Comparison of ENCODE assay signal across 13 cellular contexts in the genomic region with DNA sequence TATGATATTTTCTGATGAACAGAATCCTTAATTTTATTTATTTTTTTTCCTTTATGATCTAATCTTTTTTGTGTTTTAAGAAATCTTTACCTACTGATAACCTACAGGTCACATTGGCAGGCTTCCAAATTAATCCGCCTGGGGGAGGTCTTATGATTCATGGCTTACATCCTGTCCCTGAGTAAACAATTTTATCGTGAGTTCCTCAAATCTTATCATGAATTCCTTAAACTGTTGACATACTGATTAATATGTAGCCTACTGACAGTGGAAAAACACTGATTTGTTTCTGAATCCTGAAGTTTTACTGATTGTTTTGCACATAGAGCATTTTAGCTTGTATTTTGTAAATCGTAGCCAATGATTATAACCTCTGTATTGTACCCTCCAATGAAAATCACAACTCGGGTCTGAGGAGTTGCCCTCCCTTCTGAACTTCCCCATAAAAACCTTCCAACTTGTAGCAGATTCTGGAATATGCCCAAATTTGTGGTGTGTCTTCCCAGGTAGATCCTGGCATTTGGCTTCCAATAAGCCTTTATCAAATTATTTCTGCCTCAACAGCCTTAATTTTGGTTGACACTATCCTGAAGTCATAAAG.
DNase-seq lines count a peak whose midpoint lies in the region; ATAC-seq and TF ChIP-seq lines count a peak whose summit lies in the region.
"Had no signal": no experiment of that assay in that cellular context is flagged by ENCODE, and none has a peak within 500 bp of the region (broad histone marks: within the 10 kb centered on the region; RNA-seq: fewer than 3 reads in every experiment).

No MANE protein-coding gene starts in this region.

- H3K36me3 Mint-ChIP-seq in osteocyte (ENCODE audit: unreplicated experiment), result peaks cover 34% of the 10 kb centered on the region

- DNase-seq in HT1080 (ENCODE audit: low read depth) (peak; percentile 30), body of pancreas (peak; percentile 34 to 48 (median 42)), left lung (no peak), SJCRH30 (no peak), medulla oblongata (ENCODE audit: extremely low spot score) (no peak), osteocyte (ENCODE audit: extremely low spot score, unreplicated experiment) (no peak)
- no peak for DNase-seq in activated naive CD4-positive, alpha-beta T cell treated with anti-CD3 and anti-CD28 coated beads, Interleukin-2, amount 50 U/mL, for 16 hours
- DNase-seq: activated CD4-positive, alpha-beta memory T cell treated with anti-CD3 and anti-CD28 coated beads, Interleukin-2, amount 10 ng/mL, durations not matched to agents 7 days and 5 days; BE2C; NCI-H2029 treated with DMSO at 0.1 percent for 48 hours had no signal

- TF ChIP-seq CTCF in body of pancreas (IDR thresholded peaks at IDR 0.05) (no peak), left lung (IDR thresholded peaks at IDR 0.05) (no peak), osteocyte (IDR thresholded peaks at IDR 0.05) (no peak)

- H3K36me3 ChIP-seq in ACC112 (ENCODE audit: insufficient read depth, low read length) (peaks cover 55% of the 10 kb centered on the region), body of pancreas (replicated peaks in 1 of 2; ENCODE audit: insufficient read depth in 1 of 2, low read depth in 2 of 2) (no peaks in the 10 kb centered on the region), left lung (peaks cover 0 to 26% of the 10 kb centered on the region in 2 donors), SJCRH30 (peaks cover 95% of the 10 kb centered on the region)
- H3K36me3 ChIP-seq: BE2C, neutrophil had no signal

- no peak for TF ChIP-seq POLR2A in body of pancreas (IDR thresholded peaks at IDR 0.05)

- no peak overlapping the region for H3K27ac Mint-ChIP-seq in osteocyte (ENCODE audit: unreplicated experiment)
- H3K27ac Mint-ChIP-seq: activated CD4-positive, alpha-beta memory T cell treated with anti-CD3 and anti-CD28 coated beads, Interleukin-2, amount 10 ng/mL, durations not matched to agents 7 days and 5 days had no signal

- H3K4me3 ChIP-seq in ACC112 (ENCODE audit: low read depth, low read length) (peak overlapping the region; percentile 11; the same call in 1 of the 2 replicates), body of pancreas (no peak overlapping the region), left lung (no peak overlapping the region), SJCRH30 (no peak overlapping the region)
- H3K4me3 ChIP-seq: coronary artery had no signal

- WGBS in body of pancreas, 2 donors, result 7 to 10% methylated on average over 4 of the region's 4 CpGs

- intact Hi-C loops in body of pancreas (cut with DNase I), result no loop called here
- intact Hi-C loops in left lung (cut with DNase I), result no loop called here

- ATAC-seq in body of pancreas (peak; percentile 82), left lung (peak; percentile 53)

- peaks cover 23% of the 10 kb centered on the region for H3K9me3 Mint-ChIP-seq in osteocyte (ENCODE audit: unreplicated experiment)
- H3K9me3 Mint-ChIP-seq: activated CD4-positive, alpha-beta memory T cell treated with anti-CD3 and anti-CD28 coated beads, Interleukin-2, amount 10 ng/mL, durations not matched to agents 7 days and 5 days had no signal

- H3K4me1 ChIP-seq in ACC112 (ENCODE audit: control insufficient read depth, insufficient read depth, low read length, unreplicated experiment) (peaks cover 11% of the 10 kb centered on the region), body of pancreas (no peaks in the 10 kb centered on the region), left lung (peaks cover 0 to 9% of the 10 kb centered on the region in 2 donors), SJCRH30 (no peaks in the 10 kb centered on the region)
- H3K4me1 ChIP-seq: BE2C had no signal

- no peaks in the 10 kb centered on the region for H3K4me1 Mint-ChIP-seq in osteocyte (ENCODE audit: unreplicated experiment)
- H3K4me1 Mint-ChIP-seq: activated CD4-positive, alpha-beta memory T cell treated with anti-CD3 and anti-CD28 coated beads, Interleukin-2, amount 10 ng/mL, durations not matched to agents 7 days and 5 days had no signal

- H3K27me3 ChIP-seq in ACC112 (ENCODE audit: insufficient read depth, low read length), result no peaks in the 10 kb centered on the region
- peaks cover 0 to 7% of the 10 kb centered on the region in 2 donors for H3K27me3 ChIP-seq in body of pancreas
- no peaks in the 10 kb centered on the region for H3K27me3 ChIP-seq in left lung
- H3K27me3 ChIP-seq in SJCRH30, result no peaks in the 10 kb centered on the region
- H3K27me3 ChIP-seq: BE2C, neutrophil had no signal

- no peak overlapping the region for H3K4me3 Mint-ChIP-seq in osteocyte (ENCODE audit: unreplicated experiment)
- H3K4me3 Mint-ChIP-seq: activated CD4-positive, alpha-beta memory T cell treated with anti-CD3 and anti-CD28 coated beads, Interleukin-2, amount 10 ng/mL, durations not matched to agents 7 days and 5 days had no signal

- no peaks in the 10 kb centered on the region for H3K27me3 Mint-ChIP-seq in osteocyte (ENCODE audit: unreplicated experiment)

- no peaks in the 10 kb centered on the region for H3K79me2 ChIP-seq in ACC112 (ENCODE audit: control insufficient read depth, insufficient read depth, low read length, unreplicated experiment)

- no peak overlapping the region for H2AFZ ChIP-seq in ACC112 (ENCODE audit: low read length, unreplicated experiment)

- H3K27ac ChIP-seq in ACC112 (ENCODE audit: low read depth, low read length) (peak overlapping the region; percentile 86), body of pancreas (peak overlapping the region in 1 of 4 donors; percentile 68), left lung (no peak overlapping the region), SJCRH30 (no peak overlapping the region)
- H3K27ac ChIP-seq: neutrophil had no signal

- H3K9me3 ChIP-seq in body of pancreas (no peaks in the 10 kb centered on the region), left lung (no peaks in the 10 kb centered on the region), SJCRH30 (replicated peaks) (no peaks in the 10 kb centered on the region; the same call in none of the 2 replicates)
- H3K9me3 ChIP-seq: BE2C, neutrophil had no signal

Comparison
In these comparisons a context has a peak if more than half of its experiments do, and no peak if none do; other contexts are left out.
1. DNase-seq: peak in HT1080 (single experiment) and body of pancreas (4 of 4); none in left lung (0 of 2), activated naive CD4-positive, alpha-beta T cell treated with anti-CD3 and anti-CD28 coated beads, Interleukin-2, amount 50 U/mL, for 16 hours (single experiment), SJCRH30 (0 of 2), medulla oblongata (single experiment) and osteocyte (single experiment).